22 cellular contexts compared by ENCODE assay signal in the genomic region with DNA sequence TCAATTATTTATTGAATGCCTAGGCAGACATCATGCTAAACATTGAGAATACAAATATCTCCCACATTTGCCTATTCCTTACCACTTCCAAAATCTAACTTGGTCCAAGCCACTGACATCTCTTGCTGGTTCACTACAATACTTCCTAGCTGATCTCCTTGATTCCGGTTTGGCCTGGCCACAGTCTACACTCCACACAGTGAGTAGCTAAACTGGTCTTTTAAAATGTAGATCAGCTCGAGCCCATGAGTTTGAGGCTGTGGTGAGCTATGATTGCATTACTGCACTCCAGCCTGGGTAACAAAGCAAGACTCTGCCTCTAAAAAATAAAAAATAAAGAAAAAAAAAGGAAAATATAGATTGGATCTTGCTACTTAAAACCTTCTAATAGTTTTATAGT.
"Had no signal": no experiment of that assay in that cellular context is flagged by ENCODE, and none has a peak within 500 bp of the region (broad histone marks: within the 10 kb centered on the region; RNA-seq: fewer than 3 reads in every experiment).

No MANE protein-coding gene starts in this region.

- H3K36me3 ChIP-seq: esophagus muscularis mucosa, gastroesophageal sphincter, heart left ventricle, left lung, lower lobe of right lung had no signal

- H3K4me3 Mint-ChIP-seq: naive thymus-derived CD4-positive, alpha-beta T cell had no signal

- H3K4me1 ChIP-seq: foreskin keratinocyte, gastroesophageal sphincter, left lung, lower lobe of right lung had no signal

- H3K27ac ChIP-seq: coronary artery, dorsolateral prefrontal cortex, esophagus muscularis mucosa, foreskin keratinocyte, gastroesophageal sphincter, heart left ventricle, left lung, lower lobe of right lung had no signal

- H3K4me3 ChIP-seq: coronary artery, dorsolateral prefrontal cortex, esophagus muscularis mucosa, gastroesophageal sphincter, heart left ventricle, left lung, lower lobe of right lung had no signal

- DNase-seq: dermis blood vessel endothelial cell; dorsolateral prefrontal cortex; effector CD4-positive, alpha-beta T cell; effector memory CD4-positive, alpha-beta T cell; foreskin keratinocyte; heart left ventricle; hippocampal formation; left cardiac atrium; left lung; left ventricle myocardium superior; lower lobe of right lung; mesenchymal stem cell; midbrain; naive thymus-derived CD4-positive, alpha-beta T cell had no signal

- ATAC-seq: foreskin keratinocyte; gastroesophageal sphincter; heart left ventricle; left cardiac atrium; left lung; left ventricle myocardium superior; lower lobe of right lung; naive thymus-derived CD4-positive, alpha-beta T cell had no signal

- H3K9me3 ChIP-seq: esophagus muscularis mucosa, gastroesophageal sphincter, heart left ventricle, left lung, lower lobe of right lung had no signal

- H3K27me3 ChIP-seq: dorsolateral prefrontal cortex, esophagus muscularis mucosa, foreskin keratinocyte, gastroesophageal sphincter, heart left ventricle had no signal

- H3K36me3 Mint-ChIP-seq: naive thymus-derived CD4-positive, alpha-beta T cell had no signal

- FAIRE-seq: colon, endothelial cell of umbilical vein, frontal cortex, islet of Langerhans, keratinocyte had no signal
